Comparison of ENCODE assay signal across 8 cellular contexts in genomic region chr5:96297290-96297689, GRCh38.
A peak's percentile ranks its signal among the peaks of the same experiment; 100 is the strongest.
DNase-seq lines count a peak whose midpoint lies in the region; ATAC-seq and TF ChIP-seq lines count a peak whose summit lies in the region.

No MANE protein-coding gene starts in this region.

- POLR2A ChIA-PET in activated CD8-positive, alpha-beta T cell treated with anti-CD3 and anti-CD28 coated beads, Interleukin-2, amount 10 ng/mL, durations not matched to agents 7 days and 5 days (lab: Charles Lee), result no interaction called here

- no peak overlapping the region for H3K27ac Mint-ChIP-seq in activated CD8-positive, alpha-beta T cell treated with anti-CD3 and anti-CD28 coated beads, Interleukin-2, amount 10 ng/mL, durations not matched to agents 7 days and 5 days

- no peaks in the 10 kb centered on the region for H3K9me3 Mint-ChIP-seq in activated CD8-positive, alpha-beta T cell treated with anti-CD3 and anti-CD28 coated beads, Interleukin-2, amount 10 ng/mL, durations not matched to agents 7 days and 5 days (ENCODE audit: insufficient read depth)

- peak; percentile 11 for DNase-seq in ELF-1 (ENCODE audit: low read depth, low spot score)
- DNase-seq in left cardiac atrium, result no peak
- peak; percentile 11 for DNase-seq in putamen (ENCODE audit: low spot score)
- no peak for DNase-seq in HK-2 (ENCODE audit: unreplicated experiment)
- DNase-seq in activated CD8-positive, alpha-beta T cell treated with anti-CD3 and anti-CD28 coated beads, Interleukin-2, amount 10 ng/mL, durations not matched to agents 7 days and 5 days, result no peak

- H3K36me3 Mint-ChIP-seq in activated CD8-positive, alpha-beta T cell treated with anti-CD3 and anti-CD28 coated beads, Interleukin-2, amount 10 ng/mL, durations not matched to agents 7 days and 5 days (ENCODE audit: low read depth), result no peaks in the 10 kb centered on the region

- intact Hi-C loops in left cardiac atrium (cut with DNase I), result no loop called here

- no peak overlapping the region for H3K4me3 Mint-ChIP-seq in activated CD8-positive, alpha-beta T cell treated with anti-CD3 and anti-CD28 coated beads, Interleukin-2, amount 10 ng/mL, durations not matched to agents 7 days and 5 days

- ATAC-seq in SK-N-SH treated with all-trans-retinoic acid at 6 μM for 48 hours, result peak; percentile 95
- ATAC-seq in left cardiac atrium, result peak; percentile 71 to 82
- no peak for ATAC-seq in HG03108 (IDR thresholded peaks at IDR 0.05; ENCODE audit: unreplicated experiment)
- no peak for ATAC-seq in GM18517 (IDR thresholded peaks at IDR 0.05; ENCODE audit: unreplicated experiment)
- no peak for ATAC-seq in activated CD8-positive, alpha-beta T cell treated with anti-CD3 and anti-CD28 coated beads, Interleukin-2, amount 10 ng/mL, durations not matched to agents 7 days and 5 days

- no peaks in the 10 kb centered on the region for H3K4me1 Mint-ChIP-seq in activated CD8-positive, alpha-beta T cell treated with anti-CD3 and anti-CD28 coated beads, Interleukin-2, amount 10 ng/mL, durations not matched to agents 7 days and 5 days (ENCODE audit: low read depth)

- no peaks in the 10 kb centered on the region for H3K27me3 Mint-ChIP-seq in activated CD8-positive, alpha-beta T cell treated with anti-CD3 and anti-CD28 coated beads, Interleukin-2, amount 10 ng/mL, durations not matched to agents 7 days and 5 days (ENCODE audit: low read depth)

- CTCF ChIA-PET in activated CD8-positive, alpha-beta T cell treated with anti-CD3 and anti-CD28 coated beads, Interleukin-2, amount 10 ng/mL, durations not matched to agents 7 days and 5 days (lab: Charles Lee), result no interaction called here

TF ChIP-seq in SK-N-SH treated with all-trans-retinoic acid at 6 μM for 48 hours, 23 proteins besides CTCF, POLR2A, EP300 and RAD21:
- TF ChIP-seq POU6F1 (CRISPR knock-in tag; IDR thresholded peaks at IDR 0.05; ENCODE audit: borderline replicate concordance, low read depth), result no peak
- peak; percentile 56; the same call in 1 of the 2 replicates for TF ChIP-seq CREB5 (CRISPR knock-in tag; IDR thresholded peaks at IDR 0.05; ENCODE audit: low read depth)
- no peak for TF ChIP-seq ZNF565 (CRISPR knock-in tag; conservative IDR thresholded peaks at IDR 0.05; ENCODE audit: low read depth)
- no peak for TF ChIP-seq OSR1 (CRISPR knock-in tag; IDR thresholded peaks at IDR 0.05)
- no peak for TF ChIP-seq TOX (CRISPR knock-in tag; IDR thresholded peaks at IDR 0.05; ENCODE audit: borderline replicate concordance)
- TF ChIP-seq CSDC2 (CRISPR knock-in tag; IDR thresholded peaks at IDR 0.05), result no peak
- no peak for TF ChIP-seq ESRRG (CRISPR knock-in tag; IDR thresholded peaks at IDR 0.05)
- no peak for TF ChIP-seq ZC3H10 (CRISPR knock-in tag; IDR thresholded peaks at IDR 0.05)
- TF ChIP-seq BACH2 (CRISPR knock-in tag; IDR thresholded peaks at IDR 0.05; ENCODE audit: borderline replicate concordance), result no peak
- peak; percentile 23; the same call in 1 of the 2 replicates for TF ChIP-seq ISL1 (CRISPR knock-in tag; IDR thresholded peaks at IDR 0.05)

Comparison
In these comparisons a context has a peak if more than half of its experiments do, and no peak if none do; other contexts are left out.
1. DNase-seq: peak in ELF-1 (single experiment) and putamen (single experiment); none in left cardiac atrium (single experiment), HK-2 (single experiment) and activated CD8-positive, alpha-beta T cell treated with anti-CD3 and anti-CD28 coated beads, Interleukin-2, amount 10 ng/mL, durations not matched to agents 7 days and 5 days (single experiment).
2. ATAC-seq: peak in SK-N-SH treated with all-trans-retinoic acid at 6 μM for 48 hours (single experiment) and left cardiac atrium (2 of 2); none in HG03108 (single experiment), GM18517 (single experiment) and activated CD8-positive, alpha-beta T cell treated with anti-CD3 and anti-CD28 coated beads, Interleukin-2, amount 10 ng/mL, durations not matched to agents 7 days and 5 days (single experiment).